10 cellular contexts compared by ENCODE assay signal in the genomic region with DNA sequence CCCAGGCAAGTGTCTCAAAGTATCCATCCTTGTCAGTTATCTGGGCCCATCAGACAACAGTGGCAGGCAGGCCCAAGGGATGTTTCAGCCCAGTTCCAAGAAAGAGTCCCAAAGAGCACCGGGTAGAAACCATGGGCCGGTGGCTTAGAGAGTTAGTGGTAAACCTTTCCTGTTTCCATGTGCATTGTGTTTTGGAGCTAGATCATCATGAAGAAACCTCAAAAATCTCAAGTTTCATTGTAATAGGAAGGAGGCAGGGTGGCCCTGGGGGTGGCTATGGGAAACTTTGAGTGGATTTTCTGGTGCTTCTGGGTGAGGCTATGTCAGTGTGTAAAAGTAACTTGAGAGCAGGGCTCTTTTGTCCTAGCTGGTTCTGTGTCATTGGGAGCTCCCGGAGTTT.
A peak's percentile ranks its signal among the peaks of the same experiment; 100 is the strongest.
DNase-seq lines count a peak whose midpoint lies in the region; ATAC-seq and TF ChIP-seq lines count a peak whose summit lies in the region.
"Had no signal": no experiment of that assay in that cellular context is flagged by ENCODE, and none has a peak within 500 bp of the region (broad histone marks: within the 10 kb centered on the region; RNA-seq: fewer than 3 reads in every experiment).

No MANE protein-coding gene starts in this region.

- ATAC-seq in stimulated activated effector memory CD8-positive, alpha-beta T cell treated with anti-CD3 and anti-CD28 coated beads, Interleukin-12 subunit alpha, Interleukin-12 subunit beta, amount 100 ng/mL, for 72 hours = peak; percentile 73
- no peak for ATAC-seq in HG03097 (IDR thresholded peaks at IDR 0.05; ENCODE audit: low FRiP score, unreplicated experiment)

- no peaks in the 10 kb centered on the region for H3K9me3 ChIP-seq in SJCRH30 (replicated peaks)
- H3K9me3 ChIP-seq: Peyer's patch had no signal

- H3K27me3 ChIP-seq in SJCRH30 = no peaks in the 10 kb centered on the region
- H3K27me3 ChIP-seq: Peyer's patch had no signal

- no peaks in the 10 kb centered on the region for H3K9me3 Mint-ChIP-seq in stimulated activated effector memory CD8-positive, alpha-beta T cell treated with anti-CD3 and anti-CD28 coated beads, Interleukin-12 subunit alpha, Interleukin-12 subunit beta, amount 100 ng/mL, for 72 hours

- H3K4me3 ChIP-seq in choroid plexus epithelial cell (ENCODE audit: low read depth, low read length) = no peak overlapping the region
- H3K4me3 ChIP-seq in SJCRH30 = no peak overlapping the region
- H3K4me3 ChIP-seq: Peyer's patch had no signal

- peaks cover 69% of the 10 kb centered on the region for H3K4me1 Mint-ChIP-seq in stimulated activated effector memory CD8-positive, alpha-beta T cell treated with anti-CD3 and anti-CD28 coated beads, Interleukin-12 subunit alpha, Interleukin-12 subunit beta, amount 100 ng/mL, for 72 hours

- peak overlapping the region; percentile 48 for H3K27ac Mint-ChIP-seq in stimulated activated effector memory CD8-positive, alpha-beta T cell treated with anti-CD3 and anti-CD28 coated beads, Interleukin-12 subunit alpha, Interleukin-12 subunit beta, amount 100 ng/mL, for 72 hours

- H3K36me3 ChIP-seq in SJCRH30 = no peaks in the 10 kb centered on the region
- H3K36me3 ChIP-seq: Peyer's patch had no signal

- no peak for TF ChIP-seq CTCF in choroid plexus epithelial cell (conservative IDR thresholded peaks at IDR 0.05; ENCODE audit: low read depth, low read length)

- H3K4me3 Mint-ChIP-seq in stimulated activated effector memory CD8-positive, alpha-beta T cell treated with anti-CD3 and anti-CD28 coated beads, Interleukin-12 subunit alpha, Interleukin-12 subunit beta, amount 100 ng/mL, for 72 hours = peak overlapping the region; percentile 41

- H3K4me1 ChIP-seq in SJCRH30 = no peaks in the 10 kb centered on the region

- H3K27ac ChIP-seq in SJCRH30 = no peak overlapping the region
- H3K27ac ChIP-seq: Peyer's patch had no signal

- peaks cover 5% of the 10 kb centered on the region for H3K36me3 Mint-ChIP-seq in stimulated activated effector memory CD8-positive, alpha-beta T cell treated with anti-CD3 and anti-CD28 coated beads, Interleukin-12 subunit alpha, Interleukin-12 subunit beta, amount 100 ng/mL, for 72 hours

- DNase-seq in activated T-cell treated with anti-CD3 and anti-CD28 coated beads for 48 hours (ENCODE audit: low read depth) = peak; percentile 32
- no peak for DNase-seq in activated T-cell treated with anti-CD3 and anti-CD28 coated beads for 4 hours
- DNase-seq in UCSD-AML1 (lab: John Stamatoyannopoulos, UW; ENCODE audit: unreplicated experiment) = peak; percentile 50
- peak; percentile 52 for DNase-seq in choroid plexus epithelial cell (ENCODE audit: low read depth)
- DNase-seq in stimulated activated effector memory CD8-positive, alpha-beta T cell treated with anti-CD3 and anti-CD28 coated beads, Interleukin-12 subunit alpha, Interleukin-12 subunit beta, amount 100 ng/mL, for 72 hours (ENCODE audit: low spot score in 2 of 2) = no peak
- DNase-seq in KG1 (lab: John Stamatoyannopoulos, UW) = no peak
- no peak for DNase-seq in SJCRH30
- DNase-seq: NCI-H2171, Peyer's patch had no signal

Comparison
In these comparisons a context has a peak if more than half of its experiments do, and no peak if none do; other contexts are left out.
1. DNase-seq: peak in activated T-cell treated with anti-CD3 and anti-CD28 coated beads for 48 hours (single experiment), UCSD-AML1 (single experiment) and choroid plexus epithelial cell (single experiment); none in activated T-cell treated with anti-CD3 and anti-CD28 coated beads for 4 hours (single experiment), stimulated activated effector memory CD8-positive, alpha-beta T cell treated with anti-CD3 and anti-CD28 coated beads, Interleukin-12 subunit alpha, Interleukin-12 subunit beta, amount 100 ng/mL, for 72 hours (0 of 2), KG1 (single experiment) and SJCRH30 (0 of 2).